Comparison of ENCODE assay signal across 9 cellular contexts in genomic region chr5:40490464-40491083, GRCh38.
DNase-seq lines count a peak whose midpoint lies in the region; ATAC-seq and TF ChIP-seq lines count a peak whose summit lies in the region.
"Had no signal": no experiment of that assay in that cellular context is flagged by ENCODE, and none has a peak within 500 bp of the region (broad histone marks: within the 10 kb centered on the region; RNA-seq: fewer than 3 reads in every experiment).

No MANE protein-coding gene starts in this region.

- H3K9me3 Mint-ChIP-seq in activated T-helper 2 cell treated with anti-CD3 and anti-CD28 coated beads, Interferon-gamma antibody, Interleukin-2, Interleukin-4, amounts not matched to agents 10 μg/mL and 5 μg/mL and 100 μg/mL, durations not matched to agents 14 hours and 24 hours and 36 hours: peaks cover 13% of the 10 kb centered on the region

- ATAC-seq in HG03280 (IDR thresholded peaks at IDR 0.05; ENCODE audit: unreplicated experiment): peak; percentile 45
- ATAC-seq: left lobe of liver had no signal

- H3K4me3 ChIP-seq in vagina: no peak overlapping the region

- H3K9me3 ChIP-seq in vagina: no peaks in the 10 kb centered on the region

- H3K36me3 ChIP-seq in vagina: no peaks in the 10 kb centered on the region

- H3K27ac ChIP-seq in vagina (no peak overlapping the region), substantia nigra (ENCODE audit: low read depth, low read length, poor library complexity, severe bottlenecking) (no peak overlapping the region)

- no peak for TF ChIP-seq POLR2A in vagina (IDR thresholded peaks at IDR 0.05)

- H3K4me3 Mint-ChIP-seq in activated T-helper 2 cell treated with anti-CD3 and anti-CD28 coated beads, Interferon-gamma antibody, Interleukin-2, Interleukin-4, amounts not matched to agents 10 μg/mL and 5 μg/mL and 100 μg/mL, durations not matched to agents 14 hours and 24 hours and 36 hours (ENCODE audit: low read depth): peak overlapping the region; percentile 41

- peaks cover 67% of the 10 kb centered on the region for H3K4me1 Mint-ChIP-seq in activated T-helper 2 cell treated with anti-CD3 and anti-CD28 coated beads, Interferon-gamma antibody, Interleukin-2, Interleukin-4, amounts not matched to agents 10 μg/mL and 5 μg/mL and 100 μg/mL, durations not matched to agents 14 hours and 24 hours and 36 hours (ENCODE audit: low read depth)

- in situ Hi-C loops in GM13976 (cut with MboI; ENCODE audit: low sequenced_read_pairs, unreplicated experiment): no loop called here

- H3K27me3 Mint-ChIP-seq in activated T-helper 2 cell treated with anti-CD3 and anti-CD28 coated beads, Interferon-gamma antibody, Interleukin-2, Interleukin-4, amounts not matched to agents 10 μg/mL and 5 μg/mL and 100 μg/mL, durations not matched to agents 14 hours and 24 hours and 36 hours (ENCODE audit: low read depth): no peaks in the 10 kb centered on the region

- no peaks in the 10 kb centered on the region for H3K4me1 ChIP-seq in vagina

- H3K27ac Mint-ChIP-seq in activated T-helper 2 cell treated with anti-CD3 and anti-CD28 coated beads, Interferon-gamma antibody, Interleukin-2, Interleukin-4, amounts not matched to agents 10 μg/mL and 5 μg/mL and 100 μg/mL, durations not matched to agents 14 hours and 24 hours and 36 hours: peak overlapping the region; percentile 68

- intact Hi-C loops in activated T-helper 2 cell treated with anti-CD3 and anti-CD28 coated beads, Interferon-gamma antibody, Interleukin-2, Interleukin-4, amounts not matched to agents 10 μg/mL and 5 μg/mL and 100 μg/mL, durations not matched to agents 14 hours and 24 hours and 36 hours (cut with micrococcal nuclease): loop anchor here (1.0 to 5.0 kb wide), 10 partner anchors 10 to 266 kb away; partner anchors contain the start of gene PTGER4
- intact Hi-C loops in vagina (cut with DNase I): no loop called here

- H3K36me3 Mint-ChIP-seq in activated T-helper 2 cell treated with anti-CD3 and anti-CD28 coated beads, Interferon-gamma antibody, Interleukin-2, Interleukin-4, amounts not matched to agents 10 μg/mL and 5 μg/mL and 100 μg/mL, durations not matched to agents 14 hours and 24 hours and 36 hours (ENCODE audit: low read depth): peaks cover 19% of the 10 kb centered on the region

- peak; percentile 6 for DNase-seq in GM13976 (ENCODE audit: low spot score)
- DNase-seq in GM20000 (ENCODE audit: low spot score): peak; percentile 22
- DNase-seq in activated T-helper 2 cell treated with anti-CD3 and anti-CD28 coated beads, Interferon-gamma antibody, Interleukin-2, Interleukin-4, amounts not matched to agents 10 μg/mL and 5 μg/mL and 100 μg/mL, durations not matched to agents 14 hours and 24 hours and 36 hours (ENCODE audit: low spot score): no peak
- DNase-seq in vagina (ENCODE audit: extremely low spot score in 2 of 2): no peak
- no peak for DNase-seq in substantia nigra (lab: John Stamatoyannopoulos, UW)
- no peak for DNase-seq in islet precursor cell
- DNase-seq in middle frontal gyrus (ENCODE audit: extremely low spot score, low spot score): no peak

- TF ChIP-seq CTCF in GM13976 (IDR thresholded peaks at IDR 0.05; ENCODE audit: borderline replicate concordance, control extremely low read depth, extremely low read depth, insufficient read depth, missing control alignments) (no peak), GM20000 (IDR thresholded peaks at IDR 0.05; ENCODE audit: extremely low read depth, missing control alignments) (no peak), vagina (IDR thresholded peaks at IDR 0.05) (no peak)

- no peaks in the 10 kb centered on the region for H3K27me3 ChIP-seq in vagina

Comparison
In these comparisons a context has a peak if more than half of its experiments do, and no peak if none do; other contexts are left out.
1. DNase-seq: peak in GM13976 (single experiment) and GM20000 (single experiment); none in activated T-helper 2 cell treated with anti-CD3 and anti-CD28 coated beads, Interferon-gamma antibody, Interleukin-2, Interleukin-4, amounts not matched to agents 10 μg/mL and 5 μg/mL and 100 μg/mL, durations not matched to agents 14 hours and 24 hours and 36 hours (single experiment), vagina (0 of 2), substantia nigra (0 of 49), islet precursor cell (single experiment) and middle frontal gyrus (single experiment).